Comparison of ENCODE assay signal across 11 cellular contexts in genomic region chr4:87078987-87079469, GRCh38.
A peak's percentile ranks its signal among the peaks of the same experiment; 100 is the strongest.
DNase-seq lines count a peak whose midpoint lies in the region; ATAC-seq and TF ChIP-seq lines count a peak whose summit lies in the region.
"Had no signal": no experiment of that assay in that cellular context is flagged by ENCODE, and none has a peak within 500 bp of the region (broad histone marks: within the 10 kb centered on the region; RNA-seq: fewer than 3 reads in every experiment).

No MANE protein-coding gene starts in this region.

- H3K27ac ChIP-seq in angular gyrus (ENCODE audit: low read depth, low read length) (peak overlapping the region; percentile 89), foreskin keratinocyte (peak overlapping the region; percentile 11), PC-9 (no peak overlapping the region)

- H3K9me2 ChIP-seq in PC-9 (ENCODE audit: insufficient read depth), result no peaks in the 10 kb centered on the region

- intact Hi-C loops in PC-9 (cut with micrococcal nuclease; ENCODE audit: unreplicated experiment), result no loop called here

- no peak overlapping the region for H3K4me2 ChIP-seq in PC-9

- H3K9me3 Mint-ChIP-seq in osteocyte (ENCODE audit: unreplicated experiment), result no peaks in the 10 kb centered on the region

- no TSS peak for BruUV-seq in PC-9 (replicated peaks; lab: Mats Ljungman, UMichigan)

- ATAC-seq in foreskin keratinocyte (peak; percentile 32), GM21786 (IDR thresholded peaks at IDR 0.05; ENCODE audit: unreplicated experiment) (no peak), GM21825 (IDR thresholded peaks at IDR 0.05; ENCODE audit: unreplicated experiment) (no peak), HG02623 (IDR thresholded peaks at IDR 0.05; ENCODE audit: unreplicated experiment) (no peak)
- ATAC-seq: Panc1 had no signal

- H3K36me3 Mint-ChIP-seq in osteocyte (ENCODE audit: unreplicated experiment), result no peaks in the 10 kb centered on the region

- no peaks in the 10 kb centered on the region for H3F3A ChIP-seq in PC-9 (ENCODE audit: insufficient read depth, low read depth)

- peak; percentile 67 for DNase-seq in AG08395 (ENCODE audit: low spot score)
- peak in 1 of 2 donors; percentile 38 for DNase-seq in foreskin keratinocyte
- no peak for DNase-seq in osteocyte (ENCODE audit: extremely low spot score, unreplicated experiment)
- DNase-seq in PC-9, result no peak
- DNase-seq: activated CD8-positive, alpha-beta memory T cell treated with anti-CD3 and anti-CD28 coated beads, Interleukin-2, amount 50 U/mL, for 48 hours; foreskin melanocyte had no signal

- H3K27me3 Mint-ChIP-seq in osteocyte (ENCODE audit: unreplicated experiment), result no peaks in the 10 kb centered on the region

- H4K20me1 ChIP-seq in PC-9 (ENCODE audit: insufficient read depth), result no peaks in the 10 kb centered on the region

- no peak overlapping the region for H2AFZ ChIP-seq in PC-9

- no peak for TF ChIP-seq CTCF in foreskin keratinocyte (conservative IDR thresholded peaks at IDR 0.05)
- no peak for TF ChIP-seq CTCF in osteocyte (IDR thresholded peaks at IDR 0.05)
- no peak for TF ChIP-seq CTCF in PC-9 (conservative IDR thresholded peaks at IDR 0.05)

- H3K4me1 ChIP-seq in foreskin keratinocyte, result peaks cover 14% of the 10 kb centered on the region
- no peaks in the 10 kb centered on the region for H3K4me1 ChIP-seq in PC-9 (replicated peaks; ENCODE audit: insufficient read depth)

- no peaks in the 10 kb centered on the region for H3K9me3 ChIP-seq in PC-9 (ENCODE audit: insufficient read depth, low read depth)

- H3K4me3 ChIP-seq in PC-9, result no peak overlapping the region

- H3K27me3 ChIP-seq in foreskin keratinocyte (no peaks in the 10 kb centered on the region), PC-9 (ENCODE audit: insufficient read depth, low read depth) (no peaks in the 10 kb centered on the region)

- peak overlapping the region; percentile 68 for H3K27ac Mint-ChIP-seq in osteocyte (ENCODE audit: unreplicated experiment)

- no peaks in the 10 kb centered on the region for H3K36me3 ChIP-seq in PC-9 (ENCODE audit: low read depth)

- H3K4me1 Mint-ChIP-seq in osteocyte (ENCODE audit: unreplicated experiment), result peaks cover 44% of the 10 kb centered on the region

- CTCF ChIA-PET in PC-9 (lab: Charles Lee), result no interaction called here

- H3K4me3 Mint-ChIP-seq in osteocyte (ENCODE audit: unreplicated experiment), result peak overlapping the region; percentile 37

- POLR2A ChIA-PET in PC-9 (lab: Charles Lee; ENCODE audit: unreplicated experiment), result no interaction called here

- no peaks in the 10 kb centered on the region for H3K79me2 ChIP-seq in PC-9 (ENCODE audit: low read depth)
